Comparison of ENCODE assay signal across 9 cellular contexts in the genomic region with DNA sequence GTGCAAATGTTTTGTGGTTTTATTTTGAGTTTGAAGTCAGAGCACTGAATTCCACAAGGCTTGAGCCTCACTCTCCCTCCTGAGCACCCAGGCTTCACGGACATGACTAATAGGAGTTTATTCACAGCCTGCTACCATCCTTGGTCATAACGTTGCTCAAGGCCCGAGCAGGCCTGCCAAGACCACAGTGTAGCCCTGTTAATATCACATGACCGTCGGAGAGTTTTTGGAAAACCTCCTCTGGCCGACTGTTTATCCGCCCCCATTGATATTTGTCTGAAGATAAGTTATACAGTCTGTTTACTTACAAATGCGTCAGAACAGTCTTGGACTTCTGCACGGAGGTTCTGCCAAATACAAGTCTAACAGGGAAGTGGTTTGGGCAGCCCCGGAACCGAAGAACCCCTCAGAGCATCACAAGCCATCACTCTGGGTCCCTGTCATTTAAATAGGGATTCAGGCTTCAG.
DNase-seq lines count a peak whose midpoint lies in the region; ATAC-seq, FAIRE-seq and TF ChIP-seq lines count a peak whose summit lies in the region.
"Had no signal": no experiment of that assay in that cellular context is flagged by ENCODE, and none has a peak within 500 bp of the region (broad histone marks: within the 10 kb centered on the region; RNA-seq: fewer than 3 reads in every experiment).

No MANE protein-coding gene starts in this region.

- no peak for TF ChIP-seq POLR2A in esophagus muscularis mucosa (IDR thresholded peaks at IDR 0.05; ENCODE audit: low read depth)

- intact Hi-C loops in esophagus muscularis mucosa (cut with DNase I): loop anchor here (5.0 kb wide), 1 partner anchor 50 kb away; no protein-coding TSS in a partner anchor

- H3K4me3 ChIP-seq in esophagus muscularis mucosa: peak overlapping the region; percentile 30 to 44 (median 34)

- H3K36me3 ChIP-seq in esophagus muscularis mucosa: no peaks in the 10 kb centered on the region

- WGBS in esophagus muscularis mucosa: 24% methylated on average over 11 of the region's 11 CpGs

- H3K27ac ChIP-seq in esophagus muscularis mucosa (replicated peaks in 1 of 4): peak overlapping the region; percentile 87 to 95 (median 91)

- ATAC-seq in GM21423 (IDR thresholded peaks at IDR 0.05; ENCODE audit: unreplicated experiment) (no peak), GM21447 (IDR thresholded peaks at IDR 0.05; ENCODE audit: unreplicated experiment) (no peak)
- ATAC-seq: naive thymus-derived CD4-positive, alpha-beta T cell had no signal

- peaks cover 65 to 94% (median 92%) of the 10 kb centered on the region in 4 donors for H3K4me1 ChIP-seq in esophagus muscularis mucosa

- no peaks in the 10 kb centered on the region for H3K27me3 ChIP-seq in esophagus muscularis mucosa

- TF ChIP-seq EP300 in esophagus muscularis mucosa (IDR thresholded peaks at IDR 0.05): peak; percentile 79

- peak; percentile 96 for DNase-seq in RCC 7860 (ENCODE audit: low spot score)
- DNase-seq in esophagus muscularis mucosa (ENCODE audit: extremely low spot score): peak; percentile 97
- peak; percentile 97 for DNase-seq in myocyte (ENCODE audit: low read depth)
- DNase-seq in urothelium cell line (ENCODE audit: low spot score): peak; percentile 74
- no peak for DNase-seq in stimulated activated CD4-positive, alpha-beta T cell treated with anti-CD3 and anti-CD28 coated beads, Interleukin-2, amount 100 ng/mL, for 48 hours
- DNase-seq in DMS79 treated with DMSO at 0.1 percent for 48 hours (lab: John Stamatoyannopoulos, UW): no peak
- DNase-seq: naive thymus-derived CD4-positive, alpha-beta T cell had no signal

- no peak for TF ChIP-seq CTCF in esophagus muscularis mucosa (IDR thresholded peaks at IDR 0.05)

- H3K9me3 ChIP-seq in esophagus muscularis mucosa: no peaks in the 10 kb centered on the region

- FAIRE-seq in RCC 7860 (lab: Jason Lieb, UNC) (peak; percentile 97), urothelium cell line (lab: Jason Lieb, UNC) (peak; percentile 67)

Comparison
In these comparisons a context has a peak if more than half of its experiments do, and no peak if none do; other contexts are left out.
1. DNase-seq: peak in RCC 7860 (single experiment), esophagus muscularis mucosa (single experiment), myocyte (single experiment) and urothelium cell line (single experiment); none in stimulated activated CD4-positive, alpha-beta T cell treated with anti-CD3 and anti-CD28 coated beads, Interleukin-2, amount 100 ng/mL, for 48 hours (0 of 2) and DMS79 treated with DMSO at 0.1 percent for 48 hours (single experiment).